Comparison of ENCODE assay signal across 7 cellular contexts in the genomic region with DNA sequence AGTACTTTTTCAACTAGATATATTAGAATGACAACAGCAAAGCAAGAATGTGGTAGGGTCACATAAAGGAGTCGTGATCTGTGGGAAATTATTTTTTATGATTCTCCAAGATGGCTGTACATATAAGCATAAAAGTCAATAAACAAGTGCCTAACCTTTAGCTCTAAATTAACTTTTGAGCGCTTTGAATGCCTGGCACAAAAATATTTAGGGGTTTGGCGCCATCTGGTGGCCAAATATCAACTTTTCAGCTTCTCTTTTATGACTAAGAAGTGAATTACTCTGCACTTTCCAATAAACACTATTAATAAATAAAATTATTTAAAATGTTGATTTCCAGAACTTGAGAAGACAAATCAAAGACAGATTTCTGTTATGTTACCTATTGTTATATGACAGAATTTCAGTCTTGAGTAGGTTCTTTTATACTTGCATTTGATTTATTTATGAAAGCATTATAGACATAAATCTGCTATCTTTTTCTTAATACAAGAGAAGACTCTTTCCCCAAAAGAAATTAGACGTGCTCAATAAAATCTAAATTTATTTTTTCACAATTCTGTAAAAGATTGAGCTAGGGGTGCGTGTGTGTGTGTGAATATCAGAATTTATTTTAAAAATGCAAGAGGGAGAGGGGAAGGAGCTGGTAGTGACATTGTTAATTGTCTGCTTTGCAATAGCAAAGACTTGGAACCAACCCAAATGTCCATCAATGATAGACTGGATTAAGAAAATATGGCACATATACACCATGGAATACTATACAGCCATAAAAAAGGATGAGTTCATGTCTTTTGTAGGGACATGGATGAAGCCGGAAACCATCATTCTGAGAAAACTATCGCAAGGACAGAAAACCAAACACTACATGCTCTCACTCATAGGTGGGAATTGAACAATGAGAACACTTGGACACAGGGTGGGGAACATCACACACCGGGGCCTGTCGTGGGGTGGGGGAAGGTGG. TPM values are rescaled to one million over a fixed set of nuclear protein-coding genes. Genes with fewer than 3 reads are reported as not detected.
DNase-seq lines count a peak whose midpoint lies in the region; ATAC-seq and TF ChIP-seq lines count a peak whose summit lies in the region.

No MANE protein-coding gene starts in this region.

- no peaks in the 10 kb centered on the region for H4K20me1 ChIP-seq in PC-9 (ENCODE audit: insufficient read depth)
- no peaks in the 10 kb centered on the region for H4K20me1 ChIP-seq in fibroblast of lung (ENCODE audit: control insufficient read depth, extremely low read depth, insufficient read depth, low read length)

- peaks cover 4% of the 10 kb centered on the region; the same call in 1 of the 2 replicates for H3K9me3 ChIP-seq in PC-9 (ENCODE audit: insufficient read depth, low read depth)
- H3K9me3 ChIP-seq in fibroblast of lung (ENCODE audit: control insufficient read depth, insufficient read depth, low read depth, low read length): no peaks in the 10 kb centered on the region
- H3K9me3 ChIP-seq in thyroid gland: no peaks in the 10 kb centered on the region

- H3K79me2 ChIP-seq in PC-9 (ENCODE audit: low read depth): no peaks in the 10 kb centered on the region
- H3K79me2 ChIP-seq in fibroblast of lung (ENCODE audit: control insufficient read depth, insufficient read depth, low read length): no peaks in the 10 kb centered on the region

- CTCF ChIA-PET in PC-9 (lab: Charles Lee): interaction anchor here (0.6 to 3.9 kb wide), 11 partner anchors 9 to 1159 kb away, joined by 3 to 23 read pairs (median 5); no protein-coding TSS in a partner anchor

- WGBS in thyroid gland, 2 donors: 55% methylated on average over 9 of the region's 9 CpGs

- TF ChIP-seq CTCF in PC-9 (conservative IDR thresholded peaks at IDR 0.05) (peak; percentile 87), fibroblast of lung (conservative IDR thresholded peaks at IDR 0.05 in 1 of 2, IDR thresholded peaks at IDR 0.05 in 1 of 2; ENCODE audit: low read depth in 1 of 2, low read length in 2 of 2) (peak; percentile 50 to 60), thyroid gland (IDR thresholded peaks at IDR 0.05) (peak; percentile 65 to 90 (median 70))

- no peak overlapping the region for H3K9ac ChIP-seq in fibroblast of lung (ENCODE audit: insufficient read depth, low read length)

- no peaks in the 10 kb centered on the region for H3F3A ChIP-seq in PC-9 (ENCODE audit: insufficient read depth, low read depth)

- no peak for TF ChIP-seq POLR2A in thyroid gland (IDR thresholded peaks at IDR 0.05)

- H3K27ac ChIP-seq in PC-9: no peak overlapping the region
- H3K27ac ChIP-seq in fibroblast of lung (ENCODE audit: insufficient read depth, low read length): no peak overlapping the region
- H3K27ac ChIP-seq in thyroid gland: no peak overlapping the region

- POLR2A ChIA-PET in PC-9 (lab: Charles Lee; ENCODE audit: unreplicated experiment): interaction anchor here (0.5 to 0.7 kb wide), 2 partner anchors 35 kb away, joined by 3 read pairs; no protein-coding TSS in a partner anchor

- no peaks in the 10 kb centered on the region for H3K27me3 ChIP-seq in PC-9 (ENCODE audit: insufficient read depth, low read depth)
- H3K27me3 ChIP-seq in fibroblast of lung (ENCODE audit: control insufficient read depth, insufficient read depth, low read length): no peaks in the 10 kb centered on the region
- no peaks in the 10 kb centered on the region for H3K27me3 ChIP-seq in thyroid gland

- peak; percentile 61 for ATAC-seq in GM18498 (IDR thresholded peaks at IDR 0.05; ENCODE audit: unreplicated experiment)

- DNase-seq in HK-2 (ENCODE audit: unreplicated experiment) (peak; percentile 32), PC-9 (peak; percentile 53 to 68), activated T-cell treated with anti-CD3 and anti-CD28 coated beads for 48 hours (ENCODE audit: low read depth) (peak; percentile 35), fibroblast of lung (ENCODE audit: low read depth in 2 of 2) (peak; percentile 31 to 80), occipital lobe (lab: John Stamatoyannopoulos, UW) (peak; percentile 5), thyroid gland (peak; percentile 58 to 75)

- H3K4me1 ChIP-seq in PC-9 (replicated peaks; ENCODE audit: insufficient read depth) (no peaks in the 10 kb centered on the region), fibroblast of lung (ENCODE audit: control insufficient read depth, extremely low read depth, insufficient read depth, low read length) (no peaks in the 10 kb centered on the region), thyroid gland (peaks cover 5 to 9% of the 10 kb centered on the region in 2 donors)

- H3K36me3 ChIP-seq in PC-9 (ENCODE audit: low read depth): no peaks in the 10 kb centered on the region
- H3K36me3 ChIP-seq in fibroblast of lung (ENCODE audit: control insufficient read depth, insufficient read depth, low read length): no peaks in the 10 kb centered on the region
- no peaks in the 10 kb centered on the region for H3K36me3 ChIP-seq in thyroid gland

- H3K4me3 ChIP-seq in PC-9 (no peak overlapping the region), fibroblast of lung (replicated peaks in 1 of 4; ENCODE audit: control extremely low read depth in 1 of 4, insufficient read depth in 1 of 4, low read depth in 3 of 4, low read length in 4 of 4) (no peak overlapping the region), thyroid gland (replicated peaks in 1 of 3) (no peak overlapping the region)

- no peak overlapping the region for H3K4me2 ChIP-seq in PC-9
- H3K4me2 ChIP-seq in fibroblast of lung (ENCODE audit: extremely low read depth, insufficient read depth, low read length): no peak overlapping the region

- no TSS peak for BruUV-seq in PC-9 (replicated peaks; lab: Mats Ljungman, UMichigan)

- intact Hi-C loops in PC-9 (cut with micrococcal nuclease; ENCODE audit: unreplicated experiment) (loop anchor here (1.0 to 5.0 kb wide), 8 partner anchors 35 to 713 kb away; no protein-coding TSS in a partner anchor), thyroid gland (cut with DNase I) (no loop called here)

- H2AFZ ChIP-seq in PC-9 (no peak overlapping the region), fibroblast of lung (ENCODE audit: low read length) (no peak overlapping the region)

- no peaks in the 10 kb centered on the region for H3K9me2 ChIP-seq in PC-9 (ENCODE audit: insufficient read depth)

RNA-seq across cellular contexts. Expression of gene ARRDC3, which starts 36.7 kb away (rescaled TPM):
- total RNA-seq in PC-9 (2021) (25.0 and 32.0 TPM in 2 replicates), fibroblast of lung (87.1 and 105 TPM in 2 replicates), occipital lobe (413 TPM), thyroid gland (100 to 1,000 TPM; 168 to 289 (median 228) TPM)
- polyA plus RNA-seq in fibroblast of lung: 32.6 and 33.6 TPM in 2 replicates
- 22.1 and 22.6 TPM in 2 replicates for polyA plus RNA-seq in fibroblast of lung (2012)
- 15.7 and 17.6 TPM in 2 replicates for polyA minus RNA-seq in fibroblast of lung (ENCODE audit: low replicate concordance)

Comparison
In these comparisons a context has a peak if more than half of its experiments do, and no peak if none do; other contexts are left out.
1. DNase-seq: peak in every context shown above with its lines; median percentile 66 in thyroid gland; 60 in PC-9; 56 in fibroblast of lung; 35 in activated T-cell treated with anti-CD3 and anti-CD28 coated beads for 48 hours; 32 in HK-2; 5 in occipital lobe.